In the genomic region with DNA sequence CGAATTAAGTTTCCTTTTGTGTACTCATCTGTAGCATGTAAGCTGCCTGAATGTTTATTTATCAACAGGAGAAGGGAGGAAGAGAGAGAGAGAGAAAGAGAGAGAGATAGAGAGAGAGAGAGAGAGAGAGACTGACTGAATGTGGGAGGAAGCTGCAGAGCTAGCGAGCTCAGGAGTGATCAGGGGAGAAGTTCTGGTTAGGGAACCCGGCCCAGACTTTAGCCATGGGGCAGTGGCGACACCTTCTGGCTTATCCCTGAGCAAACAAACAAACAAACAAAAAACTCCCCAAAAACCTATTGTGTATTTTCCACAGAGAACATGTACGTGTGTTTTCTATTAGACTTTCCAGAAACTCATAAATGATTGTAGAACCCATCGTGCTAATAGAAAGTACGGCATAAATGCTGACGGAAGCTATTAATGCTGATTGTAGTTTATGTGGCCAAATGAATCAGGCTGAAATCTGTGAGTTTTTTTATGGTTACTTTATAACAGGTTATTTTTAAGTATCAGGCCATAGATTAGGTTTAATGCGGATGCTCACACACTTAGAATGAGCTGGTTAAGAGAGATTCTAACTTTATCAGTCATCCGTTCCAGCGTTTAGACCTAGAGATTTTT, we compare ENCODE assay signal across 8 cellular contexts.
DNase-seq lines count a peak whose midpoint lies in the region; ATAC-seq and TF ChIP-seq lines count a peak whose summit lies in the region.

No MANE protein-coding gene starts in this region.

- no peak overlapping the region for H2AFZ ChIP-seq in OCI-LY1 (ENCODE audit: low read length)

- H3K79me2 ChIP-seq in OCI-LY1 (ENCODE audit: insufficient read depth, low read length) = no peaks in the 10 kb centered on the region

- no peak overlapping the region for H3K9ac ChIP-seq in OCI-LY1 (ENCODE audit: low read length)

- no peak overlapping the region for H3K4me3 ChIP-seq in OCI-LY1 (ENCODE audit: low read depth, low read length, poor library complexity, severe bottlenecking)
- H3K4me3 ChIP-seq in foreskin fibroblast (ENCODE audit: low read depth in 1 of 2, low read length in 2 of 2) = no peak overlapping the region
- no peak overlapping the region for H3K4me3 ChIP-seq in testis

- H3K36me3 Mint-ChIP-seq in activated T-helper 17 cell treated with anti-CD3 and anti-CD28 coated beads, Interleukin-2, amount 50 U/mL, for 72 hours (ENCODE audit: low read depth) = peaks cover 9% of the 10 kb centered on the region

- no peaks in the 10 kb centered on the region for H3K9me3 Mint-ChIP-seq in activated T-helper 17 cell treated with anti-CD3 and anti-CD28 coated beads, Interleukin-2, amount 50 U/mL, for 72 hours

- H3F3A ChIP-seq in OCI-LY1 (ENCODE audit: insufficient read depth, low read length) = no peaks in the 10 kb centered on the region

- H3K27me3 ChIP-seq in OCI-LY1 (ENCODE audit: insufficient read depth, low read length) (no peaks in the 10 kb centered on the region), testis (no peaks in the 10 kb centered on the region)

- peaks cover 43% of the 10 kb centered on the region for H3K4me1 Mint-ChIP-seq in activated T-helper 17 cell treated with anti-CD3 and anti-CD28 coated beads, Interleukin-2, amount 50 U/mL, for 72 hours

- H4K20me1 ChIP-seq in OCI-LY1 (ENCODE audit: insufficient read depth, low read length) = no peaks in the 10 kb centered on the region

- peak overlapping the region; percentile 99 for H3K27ac Mint-ChIP-seq in activated T-helper 17 cell treated with anti-CD3 and anti-CD28 coated beads, Interleukin-2, amount 50 U/mL, for 72 hours

- no peaks in the 10 kb centered on the region for H3K9me3 ChIP-seq in OCI-LY1 (ENCODE audit: low read length)
- no peaks in the 10 kb centered on the region for H3K9me3 ChIP-seq in testis

- intact Hi-C loops in testis (cut with DNase I; ENCODE audit: low total_unique reads) = loop anchor here (10.0 kb wide), 1 partner anchor 492 kb away; no protein-coding TSS in a partner anchor

- peak; percentile 57 for TF ChIP-seq CTCF in OCI-LY1 (IDR thresholded peaks at IDR 0.05; ENCODE audit: low read length)
- TF ChIP-seq CTCF in foreskin fibroblast (IDR thresholded peaks at IDR 0.05; ENCODE audit: low read depth, low read length) = peak; percentile 81
- no peak for TF ChIP-seq CTCF in omental fat pad (IDR thresholded peaks at IDR 0.05)
- peak; percentile 53 to 70 (median 64) for TF ChIP-seq CTCF in testis (IDR thresholded peaks at IDR 0.05)

- H3K9me2 ChIP-seq in OCI-LY1 (ENCODE audit: low read depth, low read length) = no peaks in the 10 kb centered on the region

- H3K27me3 Mint-ChIP-seq in activated T-helper 17 cell treated with anti-CD3 and anti-CD28 coated beads, Interleukin-2, amount 50 U/mL, for 72 hours = no peaks in the 10 kb centered on the region

- TF ChIP-seq POLR2A in testis (IDR thresholded peaks at IDR 0.05) = no peak

- DNase-seq in DMS114 treated with DMSO at 0.1 percent for 48 hours (lab: John Stamatoyannopoulos, UW; ENCODE audit: unreplicated experiment) (peak; percentile 68), HEK293T (ENCODE audit: extremely low spot score) (peak; percentile 60), foreskin fibroblast (peak; percentile 68 to 92), omental fat pad (ENCODE audit: low spot score) (no peak), testis (peak; percentile 83)

- WGBS in testis, 2 donors = 33 to 58% methylated on average over 11 of the region's 11 CpGs

- no peaks in the 10 kb centered on the region for H3K36me3 ChIP-seq in OCI-LY1 (ENCODE audit: insufficient read depth, low read length)
- no peaks in the 10 kb centered on the region for H3K36me3 ChIP-seq in testis (ENCODE audit: low read depth, missing control alignments)

- H3K4me3 Mint-ChIP-seq in activated T-helper 17 cell treated with anti-CD3 and anti-CD28 coated beads, Interleukin-2, amount 50 U/mL, for 72 hours = peak overlapping the region; percentile 77

- H3K27ac ChIP-seq in OCI-LY1 (ENCODE audit: low read depth, low read length, poor library complexity, severe bottlenecking) (no peak overlapping the region), testis (no peak overlapping the region)

- POLR2A ChIA-PET in HEK293T (lab: Yijun Ruan, JAX) = no interaction called here

- H3K4me2 ChIP-seq in OCI-LY1 (ENCODE audit: low read length) = no peak overlapping the region

- CTCF ChIA-PET in HEK293T (lab: Yijun Ruan, JAX) = interaction anchor here (0.5 to 2.7 kb wide), 15 partner anchors 9 to 1453 kb away, joined by 3 to 11 read pairs (median 4); no protein-coding TSS in a partner anchor

- peak; percentile 15 for ATAC-seq in activated T-helper 17 cell treated with anti-CD3 and anti-CD28 coated beads, Interleukin-2, amount 50 U/mL, for 72 hours (replicated peaks)
- ATAC-seq in omental fat pad (ENCODE audit: low FRiP score) (peak; percentile 62), GM18519 (IDR thresholded peaks at IDR 0.05; ENCODE audit: low FRiP score, unreplicated experiment) (no peak)

- H3K4me1 ChIP-seq in OCI-LY1 (ENCODE audit: insufficient read depth, low read length, severe bottlenecking) (no peaks in the 10 kb centered on the region), testis (no peaks in the 10 kb centered on the region)

TF ChIP-seq in HEK293T, 16 proteins besides CTCF, POLR2A, EP300 and RAD21:
- TF ChIP-seq SUZ12 (IDR thresholded peaks at IDR 0.05) = no peak

Comparison
In these comparisons a context has a peak if more than half of its experiments do, and no peak if none do; other contexts are left out.
1. CTCF ChIP-seq: peak in OCI-LY1 (single experiment), foreskin fibroblast (single experiment) and testis (3 of 3); none in omental fat pad (0 of 3).